In the genomic region with DNA sequence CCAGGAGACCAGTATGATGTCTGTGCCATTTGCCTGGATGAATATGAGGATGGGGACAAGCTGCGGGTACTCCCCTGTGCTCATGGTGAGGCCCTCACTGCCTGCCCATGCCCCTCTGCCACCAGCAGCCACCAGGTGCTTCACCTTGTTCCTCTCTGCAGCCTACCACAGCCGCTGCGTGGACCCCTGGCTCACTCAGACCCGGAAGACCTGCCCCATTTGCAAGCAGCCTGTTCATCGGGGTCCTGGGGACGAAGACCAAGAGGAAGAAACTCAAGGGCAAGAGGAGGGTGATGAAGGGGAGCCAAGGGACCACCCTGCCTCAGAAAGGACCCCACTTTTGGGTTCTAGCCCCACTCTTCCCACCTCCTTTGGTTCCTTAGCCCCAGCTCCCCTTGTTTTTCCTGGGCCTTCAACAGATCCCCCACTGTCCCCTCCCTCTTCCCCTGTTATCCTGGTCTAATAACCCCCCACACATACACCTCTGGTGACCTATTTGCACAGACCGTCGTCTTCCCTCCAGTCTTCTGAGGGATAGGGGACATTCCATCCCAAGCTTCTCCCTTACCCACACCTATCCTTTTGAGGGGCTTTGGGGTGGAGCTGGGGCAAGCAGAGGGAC, we compare ENCODE assay signal across 1 cellular context.
TF ChIP-seq lines count a peak whose summit lies in the region.

No MANE protein-coding gene starts in this region.

TF ChIP-seq in GM12878, 131 proteins besides CTCF, POLR2A, EP300 and RAD21:
- TF ChIP-seq KLF5 (IDR thresholded peaks at IDR 0.05; ENCODE audit: partially characterized antibody) (peak; percentile 40), POU2F2 (IDR thresholded peaks at IDR 0.05; ENCODE audit: borderline replicate concordance, low read depth, low read length) (peak; percentile 88), HDGF (IDR thresholded peaks at IDR 0.05) (no peak), IRF4 (IDR thresholded peaks at IDR 0.05; ENCODE audit: low read depth, low read length) (no peak), ZNF622 (IDR thresholded peaks at IDR 0.05) (no peak), TCF7 (IDR thresholded peaks at IDR 0.05; ENCODE audit: borderline replicate concordance) (no peak), POLR2AphosphoS5 (IDR thresholded peaks at IDR 0.05; ENCODE audit: low read length) (peak; percentile 77), ZNF207 (IDR thresholded peaks at IDR 0.05; ENCODE audit: borderline replicate concordance) (peak; percentile 67; the same call in 1 of the 2 replicates), PBX3 (IDR thresholded peaks at IDR 0.05; ENCODE audit: insufficient replicate concordance, low read depth, low read length) (peak; percentile 47), BACH1 (IDR thresholded peaks at IDR 0.05; ENCODE audit: borderline replicate concordance) (peak; percentile 32; the same call in 1 of the 2 replicates), MEF2A (IDR thresholded peaks at IDR 0.05; ENCODE audit: insufficient read depth, low read depth, low read length) (0 out of 2 replicates have a peak, but pooled peaks have one; percentile 7), RCOR1 (conservative IDR thresholded peaks at IDR 0.05; ENCODE audit: low read depth, low read length) (0 out of 2 replicates have a peak, but pooled peaks have one; percentile 34), BCL11A (IDR thresholded peaks at IDR 0.05; ENCODE audit: low read depth, low read length) (0 out of 2 replicates have a peak, but pooled peaks have one; percentile 42), POLR2AphosphoS2 (IDR thresholded peaks at IDR 0.05; ENCODE audit: low read depth, low read length) (peak; percentile 23; the same call in 1 of the 2 replicates), CEBPZ (IDR thresholded peaks at IDR 0.05; ENCODE audit: low read depth, low read length) (peak; percentile 23; the same call in 1 of the 2 replicates), CHD2 (IDR thresholded peaks at IDR 0.05; ENCODE audit: borderline replicate concordance, low read depth, low read length) (0 out of 2 replicates have a peak, but pooled peaks have one; percentile 45), SMAD5 (IDR thresholded peaks at IDR 0.05; ENCODE audit: low read depth) (0 out of 2 replicates have a peak, but pooled peaks have one; percentile 31), IKZF2 (IDR thresholded peaks at IDR 0.05) (no peak), EGR1 (IDR thresholded peaks at IDR 0.05; ENCODE audit: borderline replicate concordance in 1 of 2, low read depth in 2 of 2, low read length in 2 of 2) (0 out of 3 replicates have a peak, but pooled peaks of 1 of the 2 experiments have one; percentile 40), TCF3 (IDR thresholded peaks at IDR 0.05; ENCODE audit: borderline replicate concordance, insufficient read depth, low read depth, low read length) (0 out of 2 replicates have a peak, but pooled peaks have one; percentile 38), PRDM15 (CRISPR knock-in tag; IDR thresholded peaks at IDR 0.05) (peak; percentile 10; the same call in 1 of the 2 replicates), TBL1XR1 (IDR thresholded peaks at IDR 0.05; ENCODE audit: low read depth, low read length) (peak; percentile 30; the same call in 1 of the 2 replicates), PAX5 (IDR thresholded peaks at IDR 0.05; ENCODE audit: borderline replicate concordance, low read depth, low read length) (peak; percentile 34; the same call in 1 of the 2 replicates), SRF (IDR thresholded peaks at IDR 0.05; ENCODE audit: low read depth in 2 of 2, low read length in 2 of 2) (peak in 1 of 2 experiments; percentile 8; a peak in 1 of 4 replicates), SMAD1 (IDR thresholded peaks at IDR 0.05; ENCODE audit: low read depth, partially characterized antibody) (peak; percentile 28)
- TF ChIP-seq, protein P1, sequence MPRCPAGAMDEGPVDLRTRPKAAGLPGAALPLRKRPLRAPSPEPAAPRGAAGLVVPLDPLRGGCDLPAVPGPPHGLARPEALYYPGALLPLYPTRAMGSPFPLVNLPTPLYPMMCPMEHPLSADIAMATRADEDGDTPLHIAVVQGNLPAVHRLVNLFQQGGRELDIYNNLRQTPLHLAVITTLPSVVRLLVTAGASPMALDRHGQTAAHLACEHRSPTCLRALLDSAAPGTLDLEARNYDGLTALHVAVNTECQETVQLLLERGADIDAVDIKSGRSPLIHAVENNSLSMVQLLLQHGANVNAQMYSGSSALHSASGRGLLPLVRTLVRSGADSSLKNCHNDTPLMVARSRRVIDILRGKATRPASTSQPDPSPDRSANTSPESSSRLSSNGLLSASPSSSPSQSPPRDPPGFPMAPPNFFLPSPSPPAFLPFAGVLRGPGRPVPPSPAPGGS (IDR thresholded peaks at IDR 0.05; ENCODE audit: borderline replicate concordance, insufficient read depth, low read depth, low read length, poor library complexity, severe bottlenecking) = peak; percentile 93
- TF ChIP-seq, protein P2, sequence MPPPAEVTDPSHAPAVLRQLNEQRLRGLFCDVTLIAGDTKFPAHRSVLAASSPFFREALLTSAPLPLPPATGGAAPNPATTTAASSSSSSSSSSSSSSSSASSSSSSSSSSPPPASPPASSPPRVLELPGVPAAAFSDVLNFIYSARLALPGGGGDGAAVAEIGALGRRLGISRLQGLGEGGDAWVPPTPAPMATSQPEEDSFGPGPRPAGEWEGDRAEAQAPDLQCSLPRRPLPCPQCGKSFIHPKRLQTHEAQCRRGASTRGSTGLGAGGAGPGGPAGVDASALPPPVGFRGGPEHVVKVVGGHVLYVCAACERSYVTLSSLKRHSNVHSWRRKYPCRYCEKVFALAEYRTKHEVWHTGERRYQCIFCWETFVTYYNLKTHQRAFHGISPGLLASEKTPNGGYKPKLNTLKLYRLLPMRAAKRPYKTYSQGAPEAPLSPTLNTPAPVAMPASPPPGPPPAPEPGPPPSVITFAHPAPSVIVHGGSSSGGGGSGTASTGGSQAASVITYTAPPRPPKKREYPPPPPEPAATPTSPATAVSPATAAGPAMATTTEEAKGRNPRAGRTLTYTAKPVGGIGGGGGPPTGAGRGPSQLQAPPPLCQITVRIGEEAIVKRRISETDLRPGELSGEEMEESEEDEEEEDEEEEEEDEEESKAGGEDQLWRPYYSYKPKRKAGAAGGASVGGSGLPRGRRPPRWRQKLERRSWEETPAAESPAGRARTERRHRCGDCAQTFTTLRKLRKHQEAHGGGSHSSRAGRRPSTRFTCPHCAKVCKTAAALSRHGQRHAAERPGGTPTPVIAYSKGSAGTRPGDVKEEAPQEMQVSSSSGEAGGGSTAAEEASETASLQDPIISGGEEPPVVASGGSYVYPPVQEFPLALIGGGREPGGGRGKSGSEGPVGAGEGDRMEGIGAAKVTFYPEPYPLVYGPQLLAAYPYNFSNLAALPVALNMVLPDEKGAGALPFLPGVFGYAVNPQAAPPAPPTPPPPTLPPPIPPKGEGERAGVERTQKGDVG (CRISPR knock-in tag; IDR thresholded peaks at IDR 0.05) = no peak
